26 cellular contexts compared by ENCODE assay signal in the genomic region with DNA sequence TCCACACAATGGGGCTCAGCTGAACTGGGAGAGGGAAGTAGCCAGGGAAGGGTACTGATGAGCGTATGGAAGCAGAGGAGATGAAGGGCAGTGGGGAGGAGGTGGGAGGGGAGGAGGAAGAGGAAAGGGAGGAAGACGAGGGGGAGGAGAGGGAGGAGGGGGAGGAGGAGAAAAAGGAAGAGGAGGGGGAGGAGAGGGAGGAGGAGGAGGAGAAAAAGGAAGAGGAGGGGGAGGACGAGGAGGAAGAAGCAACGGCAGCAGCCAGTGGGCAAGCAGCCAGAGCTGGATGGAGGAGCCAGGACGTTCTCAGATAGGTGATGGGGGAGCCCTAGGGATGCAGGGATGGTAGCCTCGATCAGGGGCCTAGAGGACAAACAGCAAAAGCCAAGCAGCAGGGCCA. TPM values are rescaled to one million over a fixed set of nuclear protein-coding genes. Genes with fewer than 3 reads are reported as not detected.
DNase-seq lines count a peak whose midpoint lies in the region; ATAC-seq and TF ChIP-seq lines count a peak whose summit lies in the region.
"Had no signal": no experiment of that assay in that cellular context is flagged by ENCODE, and none has a peak within 500 bp of the region (broad histone marks: within the 10 kb centered on the region; RNA-seq: fewer than 3 reads in every experiment).

No MANE protein-coding gene starts in this region.

- peak overlapping the region; percentile 55 for H2AK9ac ChIP-seq in IMR-90 (replicated peaks; ENCODE audit: low read depth, low read length, poor library complexity)

- no peaks in the 10 kb centered on the region for H4K20me1 ChIP-seq in IMR-90 (ENCODE audit: insufficient read depth, low read length)

- H2AK5ac ChIP-seq in IMR-90 (ENCODE audit: low read depth, low read length) (no peak overlapping the region), neuronal stem cell (ENCODE audit: low read depth, low read length) (no peak overlapping the region)

- intact Hi-C loops in IMR-90 (cut with micrococcal nuclease) (no loop called here), lower lobe of right lung (cut with DNase I) (no loop called here)

- no peak overlapping the region for H4K91ac ChIP-seq in IMR-90 (ENCODE audit: insufficient read depth, low read depth, low read length)
- H4K91ac ChIP-seq in neuronal stem cell (ENCODE audit: low read depth, low read length, poor library complexity) = no peak overlapping the region

- H3K18ac ChIP-seq in IMR-90 (ENCODE audit: low read depth, low read length) (no peak overlapping the region), neuronal stem cell (ENCODE audit: low read length) (no peak overlapping the region)

- TF ChIP-seq RAD21 in IMR-90 (IDR thresholded peaks at IDR 0.05; ENCODE audit: low read length) = no peak

- DNase-seq in NCI-H2029 treated with DMSO at 0.1 percent for 48 hours (lab: John Stamatoyannopoulos, UW) (peak; percentile 33), NCI-H2029 (lab: John Stamatoyannopoulos, UW) (no peak), IMR-90 (no peak), neuronal stem cell (ENCODE audit: low spot score) (no peak), lower lobe of right lung (no peak)
- DNase-seq in effector CD4-positive, alpha-beta T cell = no peak
- DNase-seq: activated CD4-positive, alpha-beta T cell treated with anti-CD3 and anti-CD28 coated beads, Interleukin-2, amount 50 U/mL, for 4 hours; activated gamma-delta T cell treated with Interleukin-2 at 50 U/mL for 16 hours; amniotic stem cell; DMS79 treated with DMSO at 0.1 percent for 48 hours; heart right ventricle; left lung; mucosa of descending colon; NCI-H1105; NCI-H446; PC-9; psoas muscle; SHP77 treated with DMSO at 0.1 percent for 48 hours; stimulated activated CD4-positive, alpha-beta T cell treated with anti-CD3 and anti-CD28 coated beads, Interleukin-2, amount 100 ng/mL, for 48 hours; upper lobe of left lung had no signal

- H2AFZ ChIP-seq in IMR-90 (replicated peaks; ENCODE audit: low read length, poor library complexity) = no peak overlapping the region
- no peak overlapping the region for H2AFZ ChIP-seq in neuronal stem cell (ENCODE audit: low read length)
- H2AFZ ChIP-seq: PC-9 had no signal

- H3K23ac ChIP-seq in IMR-90 (ENCODE audit: low read depth, low read length) (no peak overlapping the region), neuronal stem cell (ENCODE audit: low read depth, low read length, poor library complexity) (no peak overlapping the region)

- no peaks in the 10 kb centered on the region for H3K4me1 ChIP-seq in IMR-90 (ENCODE audit: control insufficient read depth, insufficient read depth, low read length)
- peaks cover 6 to 7% of the 10 kb centered on the region in 2 donors for H3K4me1 ChIP-seq in neuronal stem cell (ENCODE audit: control insufficient read depth in 2 of 2, insufficient read depth in 1 of 2, low read depth in 1 of 2, low read length in 2 of 2)
- peaks cover 21% of the 10 kb centered on the region for H3K4me1 ChIP-seq in lower lobe of right lung
- H3K4me1 ChIP-seq: psoas muscle had no signal

- ATAC-seq in IMR-90 (ENCODE audit: low read depth) = no peak
- ATAC-seq in lower lobe of right lung = no peak
- no peak for ATAC-seq in GM19463 (IDR thresholded peaks at IDR 0.05; ENCODE audit: unreplicated experiment)
- ATAC-seq: heart right ventricle, left lung, mucosa of descending colon, psoas muscle had no signal

- H2BK12ac ChIP-seq in neuronal stem cell (ENCODE audit: low read length) = no peak overlapping the region

- no peak overlapping the region for H2BK20ac ChIP-seq in IMR-90 (ENCODE audit: low read depth, low read length)

- H2BK15ac ChIP-seq in IMR-90 (ENCODE audit: low read depth, low read length) (no peak overlapping the region), neuronal stem cell (ENCODE audit: low read length) (no peak overlapping the region)

- H3K27me3 ChIP-seq in IMR-90 (ENCODE audit: control insufficient read depth, insufficient read depth, low read length) (peaks cover 5% of the 10 kb centered on the region), neuronal stem cell (ENCODE audit: control insufficient read depth in 3 of 3, insufficient read depth in 3 of 3, low read depth in 1 of 3, low read length in 3 of 3) (no peaks in the 10 kb centered on the region), lower lobe of right lung (ENCODE audit: low read depth) (no peaks in the 10 kb centered on the region)

- TF ChIP-seq CTCF in IMR-90 (conservative IDR thresholded peaks at IDR 0.05; ENCODE audit: low read depth, low read length) = no peak
- TF ChIP-seq CTCF in lower lobe of right lung (IDR thresholded peaks at IDR 0.05) = no peak

- no peak overlapping the region for H3K56ac ChIP-seq in IMR-90 (ENCODE audit: extremely low read depth, insufficient read depth, low read length)

- no peak for TF ChIP-seq POLR2A in IMR-90 (IDR thresholded peaks at IDR 0.05; ENCODE audit: low read depth, low read length)

- dilution Hi-C loops in IMR-90 (cut with HindIII; ENCODE audit: low sequenced_read_pairs, unreplicated experiment) = no loop called here

- no peak overlapping the region for H3K27ac ChIP-seq in IMR-90 (ENCODE audit: insufficient read depth, low read length)
- H3K27ac ChIP-seq in angular gyrus (ENCODE audit: low read depth, low read length) = peak overlapping the region; percentile 26
- no peak overlapping the region for H3K27ac ChIP-seq in neuronal stem cell (replicated peaks; ENCODE audit: low read length)
- H3K27ac ChIP-seq in lower lobe of right lung = no peak overlapping the region
- H3K27ac ChIP-seq: 22Rv1, epithelial cell of prostate, heart right ventricle, left lung, PC-9, psoas muscle, skin epidermis, upper lobe of left lung, VCaP had no signal

- in situ Hi-C loops in IMR-90 (cut with MboI; ENCODE audit: low sequenced_read_pairs) = no loop called here

- H2BK5ac ChIP-seq in IMR-90 (ENCODE audit: low read depth, low read length, poor library complexity, severe bottlenecking) (no peak overlapping the region), neuronal stem cell (ENCODE audit: low read length) (no peak overlapping the region)

- no peak overlapping the region for H4K5ac ChIP-seq in IMR-90 (ENCODE audit: low read depth, low read length)

- CTCF ChIA-PET in IMR-90 (lab: Yijun Ruan, JAX) = interaction anchor here (0.6 kb wide), 1 partner anchor 41 kb away, joined by 3 read pairs; no protein-coding TSS in a partner anchor

- H3K9ac ChIP-seq in IMR-90 (ENCODE audit: low read depth, low read length) (no peak overlapping the region), neuronal stem cell (ENCODE audit: low read depth, low read length, poor library complexity) (peak overlapping the region; percentile 51)

- H3K14ac ChIP-seq in IMR-90 (replicated peaks; ENCODE audit: low read depth, low read length) = no peak overlapping the region
- H3K14ac ChIP-seq in neuronal stem cell (ENCODE audit: low read length) = no peak overlapping the region

- H3K4me3 ChIP-seq in IMR-90 (ENCODE audit: insufficient read depth, low read depth, low read length) (no peak overlapping the region), neuronal stem cell (ENCODE audit: low read length in 2 of 2) (no peak overlapping the region), lower lobe of right lung (no peak overlapping the region)
- H3K4me3 ChIP-seq: heart right ventricle, left lung, mucosa of descending colon, PC-9, psoas muscle, skin epidermis, upper lobe of left lung had no signal

- H3K9me3 ChIP-seq in IMR-90 (ENCODE audit: control insufficient read depth, insufficient read depth, low read length) = no peaks in the 10 kb centered on the region
- H3K9me3 ChIP-seq in neuronal stem cell (replicated peaks in 1 of 2; ENCODE audit: control insufficient read depth in 2 of 2, insufficient read depth in 1 of 2, low read depth in 1 of 2, low read length in 2 of 2) = no peaks in the 10 kb centered on the region
- no peaks in the 10 kb centered on the region for H3K9me3 ChIP-seq in lower lobe of right lung
- H3K9me3 ChIP-seq: heart right ventricle, left lung, mucosa of descending colon, psoas muscle, upper lobe of left lung had no signal

- H2BK120ac ChIP-seq in IMR-90 (ENCODE audit: low read depth, low read length) = no peak overlapping the region
- H2BK120ac ChIP-seq in neuronal stem cell (ENCODE audit: low read depth, low read length) = no peak overlapping the region

- no peak overlapping the region for H3K4ac ChIP-seq in IMR-90 (ENCODE audit: low read depth, low read length)
- no peak overlapping the region for H3K4ac ChIP-seq in neuronal stem cell (ENCODE audit: low read length)

- H3K79me1 ChIP-seq in IMR-90 (ENCODE audit: low read depth in 1 of 2, low read length in 2 of 2) (no peaks in the 10 kb centered on the region; a peak in 1 of 4 replicates), neuronal stem cell (ENCODE audit: low read depth, low read length) (peaks cover 20% of the 10 kb centered on the region)

- POLR2A ChIA-PET in IMR-90 (lab: Charles Lee; ENCODE audit: unreplicated experiment) = no interaction called here

- no TSS peak for BruUV-seq in IMR-90 (replicated peaks; lab: Mats Ljungman, UMichigan)

- H4K8ac ChIP-seq in IMR-90 (ENCODE audit: low read depth in 2 of 2, low read length in 2 of 2) = no peak overlapping the region
- H4K8ac ChIP-seq in neuronal stem cell (ENCODE audit: low read depth, low read length) = no peak overlapping the region

- no peaks in the 10 kb centered on the region for H3K36me3 ChIP-seq in IMR-90 (ENCODE audit: control insufficient read depth, insufficient read depth, low read length)
- H3K36me3 ChIP-seq in neuronal stem cell (replicated peaks in 1 of 2; ENCODE audit: control insufficient read depth in 2 of 2, insufficient read depth in 2 of 2, low read length in 2 of 2) = peaks cover 9 to 12% of the 10 kb centered on the region in 2 donors
- no peaks in the 10 kb centered on the region for H3K36me3 ChIP-seq in lower lobe of right lung
- H3K36me3 ChIP-seq: left lung had no signal

- 44% methylated on average over 6 of the region's 6 CpGs; no CpG with 5 or more reads in 1 of the 2 experiments for WGBS in IMR-90 (ENCODE audit: extremely low coverage in 2 of 2, insufficient read length in 1 of 2), 2 experiments
- no CpG with 5 or more reads among the region's 6 CpGs for WGBS in neuronal stem cell (ENCODE audit: extremely low coverage in 2 of 2, insufficient read length in 2 of 2, insufficient replicate concordance in 1 of 2), 2 donors

- H3K4me2 ChIP-seq in IMR-90 (ENCODE audit: low read depth, low read length) = no peak overlapping the region
- no peak overlapping the region for H3K4me2 ChIP-seq in neuronal stem cell (ENCODE audit: insufficient read depth, low read length, poor library complexity, severe bottlenecking)
- H3K4me2 ChIP-seq: PC-9 had no signal

- no peaks in the 10 kb centered on the region for H3K9me1 ChIP-seq in IMR-90 (ENCODE audit: insufficient read depth, low read length)

TF ChIP-seq in IMR-90, 13 proteins besides CTCF, POLR2A, EP300 and RAD21 (continues in another document):
- no peak for TF ChIP-seq SMC3 (IDR thresholded peaks at IDR 0.05; ENCODE audit: low read depth, low read length)

RNA-seq across cellular contexts. Expression of a gene that starts 5.6 kb away (rescaled TPM):
- total RNA-seq in IMR-90 (2012; rRNA removed) = 3.2 and 3.9 TPM in 2 replicates
- polyA plus RNA-seq in IMR-90 (2012; rRNA removed) = 5.5 and 5.7 TPM in 2 replicates
- 5.6 and 7.9 TPM in 2 replicates for polyA plus RNA-seq in IMR-90 (2012; cell fraction: cytosol; rRNA removed)
- 4.6 and 5.2 TPM in 2 replicates for polyA plus RNA-seq in IMR-90 (2012; cell fraction: nucleus; rRNA removed; ENCODE audit: low replicate concordance)
- polyA plus RNA-seq in neuronal stem cell (2013, experiment 1 of 2) = 65.3 TPM
- polyA plus RNA-seq in neuronal stem cell (2013, experiment 2 of 2) = 62.5 TPM
- 60.6 TPM for total RNA-seq in lower lobe of right lung

Comparison
In these comparisons a context has a peak if more than half of its experiments do, and no peak if none do; other contexts are left out.
1. RNA of a gene that starts 5.6 kb away (total RNA-seq): 60.6 TPM in lower lobe of right lung (single experiment); 3.2 to 3.9 TPM in IMR-90; every median in the first group is over 10 times any median in the second.